In genomic region chr5:161305601-161306000, GRCh38 we compare ENCODE assay signal across 17 cellular contexts.
"Had no signal": no experiment of that assay in that cellular context is flagged by ENCODE, and none has a peak within 500 bp of the region (broad histone marks: within the 10 kb centered on the region; RNA-seq: fewer than 3 reads in every experiment).

No MANE protein-coding gene starts in this region.

- DNase-seq: dorsolateral prefrontal cortex; effector CD4-positive, alpha-beta T cell; hypothalamus; immature natural killer cell; islet precursor cell; kidney glomerular epithelial cell; natural killer cell; nucleus accumbens; right cardiac atrium; sigmoid colon; stimulated activated CD4-positive, alpha-beta T cell treated with anti-CD3 and anti-CD28 coated beads, Interleukin-2, amount 100 ng/mL, for 24 hours; stimulated activated CD4-positive, alpha-beta T cell treated with anti-CD3 and anti-CD28 coated beads, Interleukin-4, amount 100 ng/mL, for 24 hours; stimulated activated naive CD4-positive, alpha-beta T cell treated with Interleukin-2 at 50 U/mL for 16 hours; testis; tibial artery had no signal

- ATAC-seq: left lobe of liver; natural killer cell; right cardiac atrium; stimulated activated effector memory CD8-positive, alpha-beta T cell treated with anti-CD3 and anti-CD28 coated beads, Interleukin-12 subunit alpha, Interleukin-12 subunit beta, amount 100 ng/mL, for 72 hours had no signal
